ENCODE assay signal across 8 cellular contexts in the genomic region with DNA sequence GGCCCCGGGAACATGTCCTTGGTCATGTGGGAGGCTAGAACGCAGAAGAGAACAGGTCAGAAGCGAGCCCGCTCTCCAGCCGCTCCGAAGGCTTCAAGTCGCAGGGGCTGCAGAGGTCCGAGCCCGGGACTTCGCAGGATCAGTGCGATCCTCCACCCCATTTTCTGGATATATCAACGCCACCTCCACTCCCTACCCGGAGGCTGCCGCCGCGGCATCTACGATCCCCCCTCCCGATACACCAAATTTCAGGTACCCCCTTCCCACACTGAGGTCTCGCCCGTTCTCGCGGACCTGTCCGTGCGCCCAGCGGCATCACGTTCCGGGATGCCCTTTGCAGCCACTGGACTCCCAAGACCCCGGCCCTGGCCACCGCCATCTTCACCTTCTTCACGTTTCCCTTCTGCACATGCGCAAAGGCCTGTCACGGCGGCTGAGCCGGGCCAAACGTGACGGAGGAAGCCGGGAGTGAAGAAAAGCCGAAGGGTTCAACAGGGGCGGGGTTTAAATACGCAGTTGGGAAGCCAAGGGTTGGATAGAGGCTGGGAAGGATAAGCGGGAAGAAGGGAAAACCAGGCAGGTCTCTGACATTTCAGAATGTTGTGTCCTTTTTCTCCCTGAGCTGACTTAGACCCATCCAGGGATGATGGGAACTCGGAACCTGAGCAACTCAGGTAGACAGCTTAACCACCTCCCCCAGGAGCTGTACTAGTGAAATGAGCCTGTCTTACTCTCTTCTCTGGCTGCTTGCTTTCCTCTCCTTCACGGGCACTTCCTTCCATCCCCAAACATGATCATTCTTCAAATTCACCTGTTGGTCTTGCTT. TPM values are rescaled to one million over a fixed set of nuclear protein-coding genes. Genes with fewer than 3 reads are reported as not detected.
DNase-seq lines count a peak whose midpoint lies in the region; TF ChIP-seq lines count a peak whose summit lies in the region.

NDUFB8 (minus strand) TSS at position 399 of the 826 bp plus-strand sequence; CDS start at position 379, 20 bp downstream.

- intact Hi-C loops in T-helper 1 cell treated with Interleukin-12 subunit alpha and Interleukin-12 subunit beta and Interleukin-4 antibody, amounts not matched to agents 30 ng/mL and 1 ng/mL, for 36 hours (cut with micrococcal nuclease), result loop anchor here (1.0 to 10.0 kb wide), 6 partner anchors 159 to 1973 kb away; partner anchors contain the start of genes ACTR1A, BLOC1S2, ERLIN1 and KAZALD1
- intact Hi-C loops in cardiac septum (cut with DNase I), result loop anchor here (5.0 kb wide), 1 partner anchor 242 kb away; the partner anchor contains the start of gene BLOC1S2
- intact Hi-C loops in posterior cingulate gyrus (cut with DNase I), result loop anchor here (10.0 kb wide), 1 partner anchor 185 kb away; the partner anchor contains the start of gene SCD
- intact Hi-C loops in transverse colon (cut with DNase I; ENCODE audit: low total_unique reads), result no loop called here

- no peak for TF ChIP-seq EP300 in transverse colon (IDR thresholded peaks at IDR 0.05; ENCODE audit: low read depth)

- in situ Hi-C loops in HAP-1 (cut with MboI; ENCODE audit: low sequenced_read_pairs) (no loop called here), transverse colon (cut with MboI; ENCODE audit: low pct_ligation_motif_present in 1 of 4, low pct_unique_long_range_greater_than_20kb in 1 of 4, low sequenced_read_pairs in 3 of 4) (no loop called here)

- H3K4me3 ChIP-seq in HAP-1 (peak within 1 kb of the TSS; percentile 80), transverse colon (peak within 1 kb of the TSS; percentile 65 to 79 (median 70))

- DNase-seq in DMS153 treated with DMSO at 0.1 percent for 48 hours (lab: John Stamatoyannopoulos, UW; ENCODE audit: unreplicated experiment), result peak; percentile 55
- peak; percentile 85 to 93 for DNase-seq in HAP-1 (ENCODE audit: low spot score in 2 of 2)
- DNase-seq in NCI-H146 treated with DMSO at 0.1 percent for 48 hours (lab: John Stamatoyannopoulos, UW; ENCODE audit: unreplicated experiment), result peak; percentile 74
- DNase-seq in cardiac septum (ENCODE audit: low spot score), result peak; percentile 94
- peak; percentile 86 to 98 (median 91) for DNase-seq in posterior cingulate gyrus
- DNase-seq in transverse colon, result peak; percentile 94

- TF ChIP-seq CTCF in transverse colon (IDR thresholded peaks at IDR 0.05), result no peak

- WGBS in adipose tissue, 3 donors, result 1 to 2% (median 1%) methylated on average over 42 to 43 of the region's 43 CpGs
- WGBS in transverse colon (ENCODE audit: low coverage in 1 of 2), 2 donors, result 1% methylated on average over 10 to 43 of the region's 43 CpGs

- H3K9me3 ChIP-seq in HAP-1 (no peaks in the 10 kb centered on the region), transverse colon (no peaks in the 10 kb centered on the region)

- H3K36me3 ChIP-seq in HAP-1 (replicated peaks) (peaks cover 22% of the 10 kb centered on the region), transverse colon (peaks cover 0 to 18% (median 9%) of the 10 kb centered on the region in 4 donors)

- peak; percentile 65 for TF ChIP-seq POLR2A in transverse colon (IDR thresholded peaks at IDR 0.05)

- no peak within 1 kb of the TSS for H3K27ac ChIP-seq in adipose tissue (ENCODE audit: low read depth, low read length)
- peak within 1 kb of the TSS; percentile 80 to 85 (median 82) for H3K27ac ChIP-seq in transverse colon

- H3K4me1 ChIP-seq in HAP-1 (peaks cover 14% of the 10 kb centered on the region), transverse colon (peaks cover 13 to 18% (median 14%) of the 10 kb centered on the region in 4 donors)

- H3K27me3 ChIP-seq in HAP-1 (ENCODE audit: low read depth) (no peaks in the 10 kb centered on the region), transverse colon (no peaks in the 10 kb centered on the region)

RNA-seq across cellular contexts. Expression of gene NDUFB8, which starts in this region (rescaled TPM):
- 325 and 339 TPM in 2 replicates for total RNA-seq in T-helper 1 cell treated with Interleukin-12 subunit alpha and Interleukin-12 subunit beta and Interleukin-4 antibody, amounts not matched to agents 30 ng/mL and 1 ng/mL, for 36 hours
- 100 to 1,000 TPM; 140 to 379 (median 306) TPM for polyA plus RNA-seq in adipose tissue
- total RNA-seq in cardiac septum (351 TPM), transverse colon (100 to 1,000 TPM in 3 of 4 donors, 10 to 100 TPM in 1; 70.3 to 265 (median 137) TPM)
